ENCODE assay signal across 8 cellular contexts in genomic region chr4:83083925-83084475, GRCh38. TPM values are rescaled to one million over a fixed set of nuclear protein-coding genes. Genes with fewer than 3 reads are reported as not detected.
DNase-seq lines count a peak whose midpoint lies in the region; ATAC-seq and TF ChIP-seq lines count a peak whose summit lies in the region.

No MANE protein-coding gene starts in this region.

- no peak for TF ChIP-seq CTCF in activated B cell treated with CpG ODN at 0.5 μM for 24 hours (IDR thresholded peaks at IDR 0.05)

- DNase-seq in activated T-cell treated with anti-CD3 and anti-CD28 coated beads for 1 hour (ENCODE audit: low read depth) (peak; percentile 38), activated B cell treated with CpG ODN at 0.5 μM for 24 hours (peak; percentile 33), NCI-H524 (lab: John Stamatoyannopoulos, UW) (no peak), middle frontal gyrus (ENCODE audit: extremely low spot score, low spot score) (no peak)
- no peak for DNase-seq in activated T-cell treated with anti-CD3 and anti-CD28 coated beads, Interleukin-2, amount 50 U/mL, for 24 hours
- DNase-seq in stimulated activated naive CD8-positive, alpha-beta T cell treated with anti-CD3 and anti-CD28 coated beads, Interleukin-15, Interleukin-2, amounts not matched to agents 100 U/mL and 50 U/mL, for 24 hours, result peak; percentile 51

- H3K9me3 Mint-ChIP-seq in activated T-cell treated with anti-CD3 and anti-CD28 coated beads, Interleukin-2, amount 50 U/mL, for 24 hours, result no peaks in the 10 kb centered on the region
- H3K9me3 Mint-ChIP-seq in activated B cell treated with CpG ODN at 0.5 μM for 24 hours, result peaks cover 5% of the 10 kb centered on the region

- no peak overlapping the region for H3K27ac Mint-ChIP-seq in activated T-cell treated with anti-CD3 and anti-CD28 coated beads, Interleukin-2, amount 50 U/mL, for 24 hours
- H3K27ac Mint-ChIP-seq in activated B cell treated with CpG ODN at 0.5 μM for 24 hours, result peak overlapping the region; percentile 90

- H3K27me3 Mint-ChIP-seq in activated T-cell treated with anti-CD3 and anti-CD28 coated beads, Interleukin-2, amount 50 U/mL, for 24 hours, result no peaks in the 10 kb centered on the region
- no peaks in the 10 kb centered on the region for H3K27me3 Mint-ChIP-seq in activated B cell treated with CpG ODN at 0.5 μM for 24 hours

- intact Hi-C loops in activated B cell treated with CpG ODN at 0.5 μM for 24 hours (cut with micrococcal nuclease), result loop anchor here (1.0 to 2.0 kb wide), 6 partner anchors 10 to 176 kb away; no protein-coding TSS in a partner anchor

- POLR2A ChIA-PET in activated B cell treated with CpG ODN at 0.5 μM for 24 hours (lab: Charles Lee), result interaction anchor here (0.5 to 2.5 kb wide), 11 partner anchors 8 to 780 kb away, joined by 3 to 17 read pairs (median 7); partner anchors contain the start of gene COQ2

- H3K4me3 Mint-ChIP-seq in activated T-cell treated with anti-CD3 and anti-CD28 coated beads, Interleukin-2, amount 50 U/mL, for 24 hours, result no peak overlapping the region
- peak overlapping the region; percentile 57 for H3K4me3 Mint-ChIP-seq in activated B cell treated with CpG ODN at 0.5 μM for 24 hours

- CTCF ChIA-PET in activated B cell treated with CpG ODN at 0.5 μM for 24 hours (lab: Charles Lee), result interaction anchor here (1.1 to 3.0 kb wide), 10 partner anchors 9 to 198 kb away, joined by 3 to 20 read pairs (median 5); no protein-coding TSS in a partner anchor

- peaks cover 20% of the 10 kb centered on the region for H3K4me1 Mint-ChIP-seq in activated T-cell treated with anti-CD3 and anti-CD28 coated beads, Interleukin-2, amount 50 U/mL, for 24 hours (ENCODE audit: low read depth)
- peaks cover 50% of the 10 kb centered on the region for H3K4me1 Mint-ChIP-seq in activated B cell treated with CpG ODN at 0.5 μM for 24 hours

- ATAC-seq in activated B cell treated with CpG ODN at 0.5 μM for 24 hours (ENCODE audit: low read depth) (peak; percentile 96), esophagus mucosa (peak; percentile 59), GM21381 (IDR thresholded peaks at IDR 0.05; ENCODE audit: unreplicated experiment) (no peak)
- peak; percentile 94 for ATAC-seq in stimulated activated naive CD8-positive, alpha-beta T cell treated with anti-CD3 and anti-CD28 coated beads, Interleukin-15, Interleukin-2, amounts not matched to agents 100 U/mL and 50 U/mL, for 24 hours

- peaks cover 25% of the 10 kb centered on the region for H3K36me3 Mint-ChIP-seq in activated T-cell treated with anti-CD3 and anti-CD28 coated beads, Interleukin-2, amount 50 U/mL, for 24 hours (ENCODE audit: low read depth)
- peaks cover 36% of the 10 kb centered on the region for H3K36me3 Mint-ChIP-seq in activated B cell treated with CpG ODN at 0.5 μM for 24 hours (ENCODE audit: low read depth)

RNA-seq across cellular contexts. Expression of gene PLAC8, which starts 30.5 kb away (rescaled TPM):
- total RNA-seq in activated B cell treated with CpG ODN at 0.5 μM for 24 hours, result 142 and 153 TPM in 2 replicates
- total RNA-seq in esophagus mucosa, result 11.2 TPM

RNA-seq across cellular contexts. Expression of gene COPS4, which starts 49.0 kb away (rescaled TPM):
- 32.7 and 36.7 TPM in 2 replicates for total RNA-seq in activated B cell treated with CpG ODN at 0.5 μM for 24 hours
- total RNA-seq in esophagus mucosa, result 24.6 TPM

Comparison
In these comparisons a context has a peak if more than half of its experiments do, and no peak if none do; other contexts are left out.
1. DNase-seq: peak in activated T-cell treated with anti-CD3 and anti-CD28 coated beads for 1 hour (single experiment), activated B cell treated with CpG ODN at 0.5 μM for 24 hours (single experiment) and stimulated activated naive CD8-positive, alpha-beta T cell treated with anti-CD3 and anti-CD28 coated beads, Interleukin-15, Interleukin-2, amounts not matched to agents 100 U/mL and 50 U/mL, for 24 hours (single experiment); none in activated T-cell treated with anti-CD3 and anti-CD28 coated beads, Interleukin-2, amount 50 U/mL, for 24 hours (single experiment), NCI-H524 (0 of 2) and middle frontal gyrus (single experiment).
2. RNA of gene PLAC8, which starts 30.5 kb away (total RNA-seq): 142 to 153 TPM in activated B cell treated with CpG ODN at 0.5 μM for 24 hours; 11.2 TPM in esophagus mucosa (single experiment); every median in the first group is over 10 times any median in the second.